8 cellular contexts compared by ENCODE assay signal in genomic region chr3:169146112-169146665, GRCh38.
A peak's percentile ranks its signal among the peaks of the same experiment; 100 is the strongest.
DNase-seq lines count a peak whose midpoint lies in the region; ATAC-seq and TF ChIP-seq lines count a peak whose summit lies in the region.

No MANE protein-coding gene starts in this region.

- H3K27me3 ChIP-seq in iPS-18a (ENCODE audit: control insufficient read depth, insufficient read depth, low read length) (peaks cover 74% of the 10 kb centered on the region), skeletal muscle satellite cell (ENCODE audit: control insufficient read depth, insufficient read depth, low read length) (no peaks in the 10 kb centered on the region)

- H3K9ac ChIP-seq in iPS-18a (ENCODE audit: low read length) (peak overlapping the region; percentile 24), skeletal muscle satellite cell (ENCODE audit: low read depth, low read length) (peak overlapping the region; percentile 80)

- H3K4me3 ChIP-seq in astrocyte of the cerebellum (ENCODE audit: low read depth, low read length) (peak overlapping the region; percentile 67), iPS-18a (ENCODE audit: low read length) (peak overlapping the region; percentile 74), skeletal muscle satellite cell (ENCODE audit: low read length) (peak overlapping the region; percentile 85)

- H3K4me2 ChIP-seq in skeletal muscle satellite cell (ENCODE audit: low read length) = peak overlapping the region; percentile 90

- no peak for ATAC-seq in GM21360 (IDR thresholded peaks at IDR 0.05; ENCODE audit: unreplicated experiment)

- no peak overlapping the region for H3K27ac ChIP-seq in iPS-18a (ENCODE audit: low read length)

- no peak for TF ChIP-seq CTCF in astrocyte of the cerebellum (IDR thresholded peaks at IDR 0.05; ENCODE audit: low read depth, low read length, missing control alignments)

- no peaks in the 10 kb centered on the region for H3K9me3 ChIP-seq in iPS-18a (ENCODE audit: control insufficient read depth, low read depth, low read length)
- H3K9me3 ChIP-seq in skeletal muscle satellite cell (replicated peaks; ENCODE audit: low read length) = no peaks in the 10 kb centered on the region

- no peaks in the 10 kb centered on the region for H3K36me3 ChIP-seq in iPS-18a (ENCODE audit: control insufficient read depth, low read depth, low read length)
- H3K36me3 ChIP-seq in skeletal muscle satellite cell (ENCODE audit: insufficient read depth, low read length) = no peaks in the 10 kb centered on the region

- H3K4me1 ChIP-seq in iPS-18a (ENCODE audit: control insufficient read depth, low read depth, low read length) (peaks cover 17% of the 10 kb centered on the region), skeletal muscle satellite cell (ENCODE audit: control insufficient read depth, insufficient read depth, low read length) (peaks cover 9% of the 10 kb centered on the region)

- DNase-seq in ELR (ENCODE audit: low read depth) (peak; percentile 82), NCI-H2029 treated with DMSO at 0.1 percent for 48 hours (lab: John Stamatoyannopoulos, UW) (peak; percentile 12), astrocyte of the cerebellum (ENCODE audit: low read depth) (peak; percentile 39), GF-D8 (lab: John Stamatoyannopoulos, UW) (no peak), NCI-H1436 treated with DMSO at 0.1 percent for 48 hours (lab: John Stamatoyannopoulos, UW) (no peak)

- in situ Hi-C loops in astrocyte of the cerebellum (cut with HindIII; ENCODE audit: low sequenced_read_pairs) = loop anchor here (5.0 to 10.0 kb wide), 2 partner anchors 84 to 519 kb away; partner anchors contain the start of gene MECOM

Comparison
In these comparisons a context has a peak if more than half of its experiments do, and no peak if none do; other contexts are left out.
1. DNase-seq: peak in ELR (single experiment), NCI-H2029 treated with DMSO at 0.1 percent for 48 hours (single experiment) and astrocyte of the cerebellum (single experiment); none in GF-D8 (single experiment) and NCI-H1436 treated with DMSO at 0.1 percent for 48 hours (single experiment).
2. Peak in every context shown above with its lines, with median percentiles within 50 percentile points of each other: H3K4me3 ChIP-seq.